17 cellular contexts compared by ENCODE assay signal in genomic region chr12:99916555-99916954, GRCh38.
"Had no signal": no experiment of that assay in that cellular context is flagged by ENCODE, and none has a peak within 500 bp of the region (broad histone marks: within the 10 kb centered on the region; RNA-seq: fewer than 3 reads in every experiment).

No MANE protein-coding gene starts in this region.

- H3K27ac Mint-ChIP-seq: activated naive CD4-positive, alpha-beta T cell treated with anti-CD3 and anti-CD28 coated beads for 36 hours; activated T-helper 17 cell treated with anti-CD3 and anti-CD28 coated beads, Interleukin-2, amount 50 U/mL, for 72 hours; natural killer cell treated with Interleukin-12 subunit alpha and Interleukin-12 subunit beta and Interleukin-15 and Interleukin-18, amount 100 ng/mL, for 72 hours; stimulated activated naive B cell treated with anti-CD40 and anti-IgM and Interleukin-4, amounts not matched to agents 10 μg/mL and 1 μg/mL and 100 μg/mL, for 72 hours had no signal

- DNase-seq: activated naive CD4-positive, alpha-beta T cell treated with anti-CD3 and anti-CD28 coated beads for 36 hours; adrenal gland; caudate nucleus; glutamatergic neuron; hypothalamus; left ventricle myocardium superior; posterior cingulate gyrus; retina; stimulated activated CD4-positive, alpha-beta T cell treated with anti-CD3 and anti-CD28 coated beads, Interleukin-2, amount 100 ng/mL, for 48 hours; stimulated activated naive B cell treated with anti-CD40 and anti-IgM and Interleukin-4, amounts not matched to agents 10 μg/mL and 1 μg/mL and 100 μg/mL, for 72 hours; T1000; thyroid gland; uterus had no signal

- H3K36me3 Mint-ChIP-seq: natural killer cell treated with Interleukin-12 subunit alpha and Interleukin-12 subunit beta and Interleukin-15 and Interleukin-18, amount 100 ng/mL, for 72 hours; stimulated activated naive B cell treated with anti-CD40 and anti-IgM and Interleukin-4, amounts not matched to agents 10 μg/mL and 1 μg/mL and 100 μg/mL, for 72 hours had no signal

- ATAC-seq: activated CD4-positive, CD25-positive, alpha-beta regulatory T cell treated with anti-CD3 and anti-CD28 coated beads, Interleukin-2, amount 50 U/mL, for 24 hours; activated T-helper 17 cell treated with anti-CD3 and anti-CD28 coated beads, Interleukin-2, amount 50 U/mL, for 72 hours; left ventricle myocardium superior; natural killer cell treated with Interleukin-12 subunit alpha and Interleukin-12 subunit beta and Interleukin-15 and Interleukin-18, amount 100 ng/mL, for 72 hours; stimulated activated naive B cell treated with anti-CD40 and anti-IgM and Interleukin-4, amounts not matched to agents 10 μg/mL and 1 μg/mL and 100 μg/mL, for 72 hours had no signal

- H3K9me3 Mint-ChIP-seq: activated naive CD4-positive, alpha-beta T cell treated with anti-CD3 and anti-CD28 coated beads for 36 hours; activated T-helper 17 cell treated with anti-CD3 and anti-CD28 coated beads, Interleukin-2, amount 50 U/mL, for 72 hours had no signal

- H3K36me3 ChIP-seq: adrenal gland, esophagus muscularis mucosa, thyroid gland, uterus had no signal

- H3K27me3 Mint-ChIP-seq: activated T-helper 17 cell treated with anti-CD3 and anti-CD28 coated beads, Interleukin-2, amount 50 U/mL, for 72 hours; natural killer cell treated with Interleukin-12 subunit alpha and Interleukin-12 subunit beta and Interleukin-15 and Interleukin-18, amount 100 ng/mL, for 72 hours; stimulated activated naive B cell treated with anti-CD40 and anti-IgM and Interleukin-4, amounts not matched to agents 10 μg/mL and 1 μg/mL and 100 μg/mL, for 72 hours had no signal

- H3K9me3 ChIP-seq: adrenal gland, esophagus muscularis mucosa, thyroid gland, uterus had no signal

- H3K4me1 ChIP-seq: adrenal gland, uterus had no signal

- H3K4me3 Mint-ChIP-seq: activated naive CD4-positive, alpha-beta T cell treated with anti-CD3 and anti-CD28 coated beads for 36 hours; activated T-helper 17 cell treated with anti-CD3 and anti-CD28 coated beads, Interleukin-2, amount 50 U/mL, for 72 hours; natural killer cell treated with Interleukin-12 subunit alpha and Interleukin-12 subunit beta and Interleukin-15 and Interleukin-18, amount 100 ng/mL, for 72 hours; stimulated activated naive B cell treated with anti-CD40 and anti-IgM and Interleukin-4, amounts not matched to agents 10 μg/mL and 1 μg/mL and 100 μg/mL, for 72 hours had no signal

- H3K4me1 Mint-ChIP-seq: activated T-helper 17 cell treated with anti-CD3 and anti-CD28 coated beads, Interleukin-2, amount 50 U/mL, for 72 hours; stimulated activated naive B cell treated with anti-CD40 and anti-IgM and Interleukin-4, amounts not matched to agents 10 μg/mL and 1 μg/mL and 100 μg/mL, for 72 hours had no signal

- H3K27ac ChIP-seq: adrenal gland, esophagus muscularis mucosa, thyroid gland, uterus had no signal

- H3K4me3 ChIP-seq: adrenal gland, esophagus muscularis mucosa, thyroid gland, uterus had no signal

- H3K27me3 ChIP-seq: adrenal gland, esophagus muscularis mucosa, thyroid gland, uterus had no signal
